1 cellular context compared by ENCODE assay signal in the genomic region with DNA sequence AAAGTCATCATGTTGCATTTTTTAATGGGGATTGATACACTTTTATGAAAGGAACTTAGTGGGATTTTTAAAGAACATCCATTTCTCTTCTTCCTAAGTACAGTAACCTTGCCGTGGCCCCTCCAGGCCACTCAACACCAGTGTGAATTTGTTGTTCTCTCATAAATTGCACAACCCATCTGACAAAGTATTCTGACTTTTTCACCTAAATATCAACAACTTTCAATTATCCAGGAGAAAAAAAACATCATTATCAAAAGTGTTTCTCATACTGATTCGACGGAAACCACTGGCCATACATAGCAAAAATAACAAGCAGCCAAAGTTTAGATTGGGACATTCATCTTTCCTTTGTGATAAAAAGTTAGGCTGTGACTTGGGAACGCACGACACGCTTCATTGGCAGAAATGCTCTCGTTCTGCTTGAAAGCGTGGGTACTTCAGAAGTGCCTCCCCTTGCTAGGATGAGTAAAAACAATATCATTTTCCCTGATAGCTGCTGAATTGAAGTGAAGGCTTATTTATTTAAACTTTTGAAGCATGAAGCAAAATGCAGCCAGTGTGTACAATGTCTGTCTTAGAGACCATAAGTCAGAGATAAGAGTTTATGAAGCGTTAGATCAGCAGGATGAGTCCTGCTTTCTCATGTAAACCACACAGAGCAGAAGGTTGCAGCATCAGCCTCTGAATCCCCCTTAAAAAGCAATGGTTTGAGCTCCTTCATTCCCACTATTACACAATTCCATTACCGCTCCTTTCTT.
TF ChIP-seq lines count a peak whose summit lies in the region.

No MANE protein-coding gene starts in this region.

TF ChIP-seq in IMR-90, 13 proteins besides CTCF, POLR2A, EP300 and RAD21:
- peak; percentile 55; the same call in 1 of the 2 replicates for TF ChIP-seq CEBPB (IDR thresholded peaks at IDR 0.05; ENCODE audit: low read depth, low read length)
- no peak for TF ChIP-seq NFE2L2 (IDR thresholded peaks at IDR 0.05; ENCODE audit: low read depth, low read length)
- no peak for TF ChIP-seq SMC3 (IDR thresholded peaks at IDR 0.05; ENCODE audit: low read depth, low read length)
